ENCODE assay signal across 28 cellular contexts in genomic region chr11:31651208-31651607, GRCh38.
DNase-seq lines count a peak whose midpoint lies in the region; ATAC-seq, FAIRE-seq and TF ChIP-seq lines count a peak whose summit lies in the region.
"Had no signal": no experiment of that assay in that cellular context is flagged by ENCODE, and none has a peak within 500 bp of the region (broad histone marks: within the 10 kb centered on the region; RNA-seq: fewer than 3 reads in every experiment).

No MANE protein-coding gene starts in this region.

- TF ChIP-seq CTCF in GM12878 (IDR thresholded peaks at IDR 0.05 in 2 of 3, conservative IDR thresholded peaks at IDR 0.05 in 1 of 3; ENCODE audit: control insufficient read depth in 2 of 3, extremely low read depth in 1 of 3, insufficient read depth in 1 of 3, low read depth in 3 of 3, low read length in 3 of 3) (no peak), progenitor cell of endocrine pancreas (IDR thresholded peaks at IDR 0.05; ENCODE audit: unreplicated experiment) (no peak), psoas muscle (IDR thresholded peaks at IDR 0.05) (no peak)

- H4K20me1 ChIP-seq in GM12878 (ENCODE audit: control insufficient read depth, insufficient read depth) = no peaks in the 10 kb centered on the region

- no peak overlapping the region for H3K27ac ChIP-seq in GM12878 (ENCODE audit: control insufficient read depth, insufficient read depth)
- no peak overlapping the region for H3K27ac ChIP-seq in psoas muscle
- H3K27ac ChIP-seq: esophagus muscularis mucosa, parathyroid adenoma, sigmoid colon had no signal

- intact Hi-C loops in GM12878 (cut with micrococcal nuclease; ENCODE audit: unreplicated experiment) (no loop called here), psoas muscle (cut with DNase I) (no loop called here)

- H3K9ac ChIP-seq in GM12878 (ENCODE audit: control insufficient read depth, insufficient read depth, low read length) = no peak overlapping the region
- H3K9ac ChIP-seq: parathyroid adenoma had no signal

- H3K27ac Mint-ChIP-seq in progenitor cell of endocrine pancreas = no peak overlapping the region
- H3K27ac Mint-ChIP-seq: activated naive CD8-positive, alpha-beta T cell treated with anti-CD3 and anti-CD28 coated beads, Interleukin-2, amount 50 U/mL, for 24 hours; activated T-helper 2 cell treated with anti-CD3 and anti-CD28 coated beads, Interferon-gamma antibody, Interleukin-2, Interleukin-4, amounts not matched to agents 10 μg/mL and 5 μg/mL and 100 μg/mL, durations not matched to agents 14 hours and 24 hours and 36 hours; nephron had no signal

- H3K9me3 Mint-ChIP-seq in progenitor cell of endocrine pancreas (ENCODE audit: low read depth) = no peaks in the 10 kb centered on the region
- H3K9me3 Mint-ChIP-seq: activated naive CD8-positive, alpha-beta T cell treated with anti-CD3 and anti-CD28 coated beads, Interleukin-2, amount 50 U/mL, for 24 hours; activated T-helper 2 cell treated with anti-CD3 and anti-CD28 coated beads, Interferon-gamma antibody, Interleukin-2, Interleukin-4, amounts not matched to agents 10 μg/mL and 5 μg/mL and 100 μg/mL, durations not matched to agents 14 hours and 24 hours and 36 hours; nephron; WTC11 had no signal

- TF ChIP-seq POLR2A in GM12891 (IDR thresholded peaks at IDR 0.05; ENCODE audit: low read depth, low read length) (no peak), GM12878 (IDR thresholded peaks at IDR 0.05; ENCODE audit: low read depth, low read length) (no peak)

- ATAC-seq in GM19452 (IDR thresholded peaks at IDR 0.05; ENCODE audit: unreplicated experiment) (peak; percentile 45), HG02798 (IDR thresholded peaks at IDR 0.05; ENCODE audit: poor library complexity, unreplicated experiment) (peak; percentile 37), GM12878 (peak; percentile 78), psoas muscle (no peak)
- ATAC-seq: activated naive CD8-positive, alpha-beta T cell treated with anti-CD3 and anti-CD28 coated beads, Interleukin-2, amount 50 U/mL, for 24 hours; WTC11 had no signal

- H3K9me3 ChIP-seq in GM12878 (replicated peaks; ENCODE audit: control insufficient read depth, insufficient read depth, low read length) (no peaks in the 10 kb centered on the region), psoas muscle (no peaks in the 10 kb centered on the region)
- H3K9me3 ChIP-seq: BE2C, esophagus muscularis mucosa, sigmoid colon had no signal

- no peaks in the 10 kb centered on the region for H3K79me2 ChIP-seq in GM12878 (ENCODE audit: control insufficient read depth, insufficient read depth, low read length)
- H3K79me2 ChIP-seq: parathyroid adenoma had no signal

- TF ChIP-seq RAD21 in GM12878 (IDR thresholded peaks at IDR 0.05; ENCODE audit: insufficient read depth, low read depth, low read length) = no peak

- FAIRE-seq in GM12891 (lab: Jason Lieb, UNC) = peak; percentile 26
- no peak for FAIRE-seq in GM12878 (lab: Jason Lieb, UNC)
- FAIRE-seq: frontal cortex had no signal

- TF ChIP-seq EP300 in GM12878 (IDR thresholded peaks at IDR 0.05; ENCODE audit: borderline replicate concordance in 1 of 2, control insufficient read depth in 1 of 2, low read depth in 2 of 2, low read length in 2 of 2) = no peak; a peak in 1 of 4 replicates

- H2AFZ ChIP-seq in GM12878 (ENCODE audit: control insufficient read depth, low read depth, low read length) = no peak overlapping the region
- H2AFZ ChIP-seq: parathyroid adenoma had no signal

- H3K4me3 Mint-ChIP-seq in progenitor cell of endocrine pancreas (ENCODE audit: low read depth) = no peak overlapping the region
- H3K4me3 Mint-ChIP-seq: activated naive CD8-positive, alpha-beta T cell treated with anti-CD3 and anti-CD28 coated beads, Interleukin-2, amount 50 U/mL, for 24 hours; nephron; WTC11 had no signal

- POLR2A ChIA-PET in GM12878 (lab: Charles Lee) = no interaction called here

- DNase-seq in GM12891 (ENCODE audit: insufficient read length, low spot score) = no peak
- no peak for DNase-seq in GM12878 (ENCODE audit: low read depth, low spot score)
- DNase-seq in effector CD4-positive, alpha-beta T cell = no peak
- DNase-seq in progenitor cell of endocrine pancreas (ENCODE audit: low spot score, unreplicated experiment) = no peak
- no peak for DNase-seq in NCI-H69 (lab: John Stamatoyannopoulos, UW)
- DNase-seq in psoas muscle = no peak
- DNase-seq: activated CD4-positive, alpha-beta T cell treated with anti-CD3 and anti-CD28 coated beads, Interleukin-2, amount 50 U/mL, for 48 hours; activated CD8-positive, alpha-beta memory T cell treated with anti-CD3 and anti-CD28 coated beads, Interleukin-2, amount 50 U/mL, for 48 hours; activated naive CD8-positive, alpha-beta T cell treated with anti-CD3 and anti-CD28 coated beads, Interleukin-2, amount 50 U/mL, for 24 hours; BE2C; DMS79; effector memory CD4-positive, alpha-beta T cell; HCEC 1CT; hippocampal formation; IMR-90; NCI-H1436; NCI-H524 treated with DMSO at 0.1 percent for 48 hours; sigmoid colon; stimulated activated CD4-positive, alpha-beta T cell treated with anti-CD3 and anti-CD28 coated beads, Interleukin-15, amount 100 ng/mL, for 24 hours; T1000 had no signal

- H3K27me3 ChIP-seq in GM12878 (replicated peaks in 1 of 2; ENCODE audit: control insufficient read depth in 2 of 2, insufficient read depth in 2 of 2, low read length in 1 of 2) = no peaks in the 10 kb centered on the region
- H3K27me3 ChIP-seq in psoas muscle (ENCODE audit: insufficient read depth in 3 of 3, low read length in 2 of 3) = no peaks in the 10 kb centered on the region
- H3K27me3 ChIP-seq: BE2C, esophagus muscularis mucosa, sigmoid colon had no signal

- H3K27me3 Mint-ChIP-seq in progenitor cell of endocrine pancreas = no peaks in the 10 kb centered on the region
- H3K27me3 Mint-ChIP-seq: activated naive CD8-positive, alpha-beta T cell treated with anti-CD3 and anti-CD28 coated beads, Interleukin-2, amount 50 U/mL, for 24 hours had no signal

- no peak overlapping the region for H3K4me3 ChIP-seq in GM12878
- no peak overlapping the region for H3K4me3 ChIP-seq in psoas muscle
- H3K4me3 ChIP-seq: esophagus muscularis mucosa, sigmoid colon had no signal

- SMC1A ChIA-PET in GM12878 (lab: Charles Lee; ENCODE audit: uncharacterized antibody, unreplicated experiment) = interaction anchor here (1.2 to 3.1 kb wide), 2 partner anchors 9 to 11 kb away, joined by 5 to 31 read pairs; no protein-coding TSS in a partner anchor

- H3K4me2 ChIP-seq in GM12878 (ENCODE audit: control insufficient read depth, insufficient read depth) = 0 out of 2 replicates have a peak overlapping the region, but pooled peaks have one; percentile 60

- peaks cover 1% of the 10 kb centered on the region for H3K36me3 Mint-ChIP-seq in progenitor cell of endocrine pancreas (ENCODE audit: insufficient read depth)
- H3K36me3 Mint-ChIP-seq: WTC11 had no signal

- in situ Hi-C loops in GM12878 (cut with MboI) = no loop called here

- H3K36me3 ChIP-seq in GM12878 (ENCODE audit: control insufficient read depth in 2 of 2, insufficient read depth in 2 of 2, low read length in 1 of 2) (no peaks in the 10 kb centered on the region), psoas muscle (ENCODE audit: insufficient read depth in 1 of 2, low read depth in 1 of 2) (peaks cover 0 to 6% of the 10 kb centered on the region in 2 donors)
- H3K36me3 ChIP-seq: BE2C, sigmoid colon had no signal

- H3K4me1 ChIP-seq in GM12878 (ENCODE audit: control insufficient read depth, insufficient read depth, low read length) (peaks cover 14% of the 10 kb centered on the region), psoas muscle (peaks cover 10% of the 10 kb centered on the region)
- H3K4me1 ChIP-seq: BE2C, parathyroid adenoma had no signal

- no TSS peak for BruUV-seq in GM12878 (replicated peaks; lab: Mats Ljungman, UMichigan)

- H3K4me1 Mint-ChIP-seq in progenitor cell of endocrine pancreas (ENCODE audit: low read depth) = peaks cover 5% of the 10 kb centered on the region
- H3K4me1 Mint-ChIP-seq: nephron had no signal

- RAD21 ChIA-PET in GM12878 (lab: Charles Lee; ENCODE audit: unreplicated experiment) = interaction anchor here (1.1 to 1.2 kb wide), 4 partner anchors 8 to 170 kb away, joined by 3 to 5 read pairs (median 3); no protein-coding TSS in a partner anchor

- CTCF ChIA-PET in GM12878 (lab: Yijun Ruan, JAX) = interaction anchor here (1.5 to 3.9 kb wide), 4 partner anchors 9 to 525 kb away, joined by 4 to 44 read pairs (median 7); no protein-coding TSS in a partner anchor

TF ChIP-seq in GM12891, 5 proteins besides CTCF, POLR2A, EP300 and RAD21:
- TF ChIP-seq SPI1 (IDR thresholded peaks at IDR 0.05; ENCODE audit: low read depth, low read length) = no peak
- peak; percentile 15 for TF ChIP-seq PAX5 (IDR thresholded peaks at IDR 0.05; ENCODE audit: insufficient read depth, low read length, severe bottlenecking)
- no peak for TF ChIP-seq POU2F2 (IDR thresholded peaks at IDR 0.05; ENCODE audit: low read depth, low read length)
- no peak for TF ChIP-seq POLR2AphosphoS5 (IDR thresholded peaks at IDR 0.05; ENCODE audit: low read depth, low read length)
- TF ChIP-seq TAF1 (IDR thresholded peaks at IDR 0.05; ENCODE audit: low read depth, low read length) = no peak
TF ChIP-seq in GM12891: peak in this region for 1.

TF ChIP-seq in GM12878, 131 proteins besides CTCF, POLR2A, EP300 and RAD21 (continues in another document):
- no peak for TF ChIP-seq ATF3 (IDR thresholded peaks at IDR 0.05; ENCODE audit: borderline replicate concordance, extremely low read depth, low read depth, low read length)
- TF ChIP-seq ZNF622 (IDR thresholded peaks at IDR 0.05) = no peak
- TF ChIP-seq ZNF24 (IDR thresholded peaks at IDR 0.05) = peak; percentile 77
- peak; percentile 25; the same call in 1 of the 2 replicates for TF ChIP-seq PAX5 (IDR thresholded peaks at IDR 0.05; ENCODE audit: borderline replicate concordance, low read depth, low read length)
- peak; percentile 43 to 49; a peak in 2 of 4 replicates for TF ChIP-seq IKZF2 (IDR thresholded peaks at IDR 0.05)
- TF ChIP-seq SMC3 (IDR thresholded peaks at IDR 0.05; ENCODE audit: borderline replicate concordance, low read length) = no peak
- 0 out of 2 replicates have a peak, but pooled peaks have one; percentile 19 for TF ChIP-seq IKZF1 (conservative IDR thresholded peaks at IDR 0.05)
- no peak for TF ChIP-seq EZH2 (IDR thresholded peaks at IDR 0.05; ENCODE audit: borderline replicate concordance, control insufficient read depth, low read depth, low read length)
- peak; percentile 80 for TF ChIP-seq NR2F1 (conservative IDR thresholded peaks at IDR 0.05)

Comparison
In these comparisons a context has a peak if more than half of its experiments do, and no peak if none do; other contexts are left out.
1. ATAC-seq: peak in GM19452 (single experiment), HG02798 (single experiment) and GM12878 (single experiment); none in psoas muscle (0 of 4).